Comparison of ENCODE assay signal across 14 cellular contexts in genomic region chr4:8260656-8261111, GRCh38. TPM values are rescaled to one million over a fixed set of nuclear protein-coding genes. Genes with fewer than 3 reads are reported as not detected.
DNase-seq lines count a peak whose midpoint lies in the region; ATAC-seq and TF ChIP-seq lines count a peak whose summit lies in the region.
"Had no signal": no experiment of that assay in that cellular context is flagged by ENCODE, and none has a peak within 500 bp of the region (broad histone marks: within the 10 kb centered on the region; RNA-seq: fewer than 3 reads in every experiment).

No MANE protein-coding gene starts in this region.

- H3K4me2 ChIP-seq in smooth muscle cell: peak overlapping the region; percentile 30

- no peak overlapping the region for H3K27ac Mint-ChIP-seq in nephron progenitor cell
- H3K27ac Mint-ChIP-seq: dendritic cell treated with granulocyte-macrophage colony-stimulating factor and Interleukin-4, amounts not matched to agents 40 ng/mL and 50 ng/mL, for 4 days; stimulated activated naive B cell treated with anti-CD40 and anti-IgM and Interleukin-4, amounts not matched to agents 10 μg/mL and 1 μg/mL and 100 μg/mL, for 72 hours had no signal

- no peak overlapping the region for H2AFZ ChIP-seq in smooth muscle cell (ENCODE audit: low read depth)

- peak overlapping the region; percentile 67 for H3K27ac ChIP-seq in smooth muscle cell (ENCODE audit: low read depth)
- H3K27ac ChIP-seq: right atrium auricular region had no signal

- peaks cover 74% of the 10 kb centered on the region for H3K4me1 Mint-ChIP-seq in nephron progenitor cell

- H3F3A ChIP-seq in smooth muscle cell (ENCODE audit: low read depth): peaks cover 4% of the 10 kb centered on the region

- no peaks in the 10 kb centered on the region for H3K36me3 ChIP-seq in smooth muscle cell (ENCODE audit: low read depth)
- H3K36me3 ChIP-seq: right atrium auricular region had no signal

- H3K36me3 Mint-ChIP-seq in nephron progenitor cell (ENCODE audit: low read depth): no peaks in the 10 kb centered on the region
- H3K36me3 Mint-ChIP-seq: stimulated activated naive B cell treated with anti-CD40 and anti-IgM and Interleukin-4, amounts not matched to agents 10 μg/mL and 1 μg/mL and 100 μg/mL, for 72 hours had no signal

- 2% methylated on average over 13 of the region's 13 CpGs for WGBS in smooth muscle cell (ENCODE audit: low lambda C conversion rate)

- no peaks in the 10 kb centered on the region for H3K27me3 ChIP-seq in smooth muscle cell (ENCODE audit: low read depth)
- H3K27me3 ChIP-seq: right atrium auricular region had no signal

- no peaks in the 10 kb centered on the region for H3K79me2 ChIP-seq in smooth muscle cell (ENCODE audit: low read depth)

- H3K9ac ChIP-seq in smooth muscle cell (ENCODE audit: low read depth): no peak overlapping the region

- H3K4me3 ChIP-seq in smooth muscle cell: no peak overlapping the region
- H3K4me3 ChIP-seq: right atrium auricular region had no signal

- no peaks in the 10 kb centered on the region for H3K4me1 ChIP-seq in smooth muscle cell (ENCODE audit: low read depth)

- no peak for ATAC-seq in GM21381 (IDR thresholded peaks at IDR 0.05; ENCODE audit: unreplicated experiment)
- ATAC-seq: stimulated activated naive B cell treated with anti-CD40 and anti-IgM and Interleukin-4, amounts not matched to agents 10 μg/mL and 1 μg/mL and 100 μg/mL, for 72 hours had no signal

- no peaks in the 10 kb centered on the region for H3K27me3 Mint-ChIP-seq in nephron progenitor cell (ENCODE audit: low read depth, poor library complexity)
- H3K27me3 Mint-ChIP-seq: dendritic cell treated with granulocyte-macrophage colony-stimulating factor and Interleukin-4, amounts not matched to agents 40 ng/mL and 50 ng/mL, for 4 days had no signal

- TF ChIP-seq CTCF in smooth muscle cell (IDR thresholded peaks at IDR 0.05; ENCODE audit: borderline replicate concordance, insufficient read depth, poor library complexity, severe bottlenecking) (no peak), nephron progenitor cell (IDR thresholded peaks at IDR 0.05) (no peak)

- no peaks in the 10 kb centered on the region for H3K9me3 Mint-ChIP-seq in nephron progenitor cell
- H3K9me3 Mint-ChIP-seq: dendritic cell treated with granulocyte-macrophage colony-stimulating factor and Interleukin-4, amounts not matched to agents 40 ng/mL and 50 ng/mL, for 4 days; stimulated activated naive B cell treated with anti-CD40 and anti-IgM and Interleukin-4, amounts not matched to agents 10 μg/mL and 1 μg/mL and 100 μg/mL, for 72 hours had no signal

- no peaks in the 10 kb centered on the region for H4K20me1 ChIP-seq in smooth muscle cell (ENCODE audit: low read depth)

- DNase-seq in ELR (ENCODE audit: low read depth) (peak; percentile 85), UCSD-AML1 (lab: John Stamatoyannopoulos, UW; ENCODE audit: unreplicated experiment) (peak; percentile 43), foreskin melanocyte (peak; percentile 24), smooth muscle cell (lab: John Stamatoyannopoulos, UW; ENCODE audit: unreplicated experiment) (no peak), nephron progenitor cell (no peak), NCI-H524 treated with DMSO at 0.1 percent for 48 hours (lab: John Stamatoyannopoulos, UW) (no peak), NCI-H1694 treated with DMSO at 0.1 percent for 48 hours (lab: John Stamatoyannopoulos, UW) (no peak)
- DNase-seq: activated T-cell treated with anti-CD3 and anti-CD28 coated beads for 4 hours; NCI-H187; stimulated activated naive B cell treated with anti-CD40 and anti-IgM and Interleukin-4, amounts not matched to agents 10 μg/mL and 1 μg/mL and 100 μg/mL, for 72 hours had no signal

- H3K4me3 Mint-ChIP-seq in nephron progenitor cell: no peak overlapping the region
- H3K4me3 Mint-ChIP-seq: dendritic cell treated with granulocyte-macrophage colony-stimulating factor and Interleukin-4, amounts not matched to agents 40 ng/mL and 50 ng/mL, for 4 days; stimulated activated naive B cell treated with anti-CD40 and anti-IgM and Interleukin-4, amounts not matched to agents 10 μg/mL and 1 μg/mL and 100 μg/mL, for 72 hours had no signal

- H3K9me3 ChIP-seq in smooth muscle cell (replicated peaks; ENCODE audit: low read depth): no peaks in the 10 kb centered on the region
- H3K9me3 ChIP-seq: right atrium auricular region had no signal

RNA-seq across cellular contexts. Expression of gene HTRA3, which starts 8.9 kb away (rescaled TPM):
- total RNA-seq in smooth muscle cell: 77.7 and 94.9 TPM in 2 replicates
- 189 and 227 TPM in 2 replicates for polyA plus RNA-seq in smooth muscle cell
- polyA plus RNA-seq: keratinocyte had no signal

Comparison
In these comparisons a context has a peak if more than half of its experiments do, and no peak if none do; other contexts are left out.
1. DNase-seq: peak in ELR (single experiment), UCSD-AML1 (single experiment) and foreskin melanocyte (single experiment); none in smooth muscle cell (single experiment), nephron progenitor cell (single experiment), NCI-H524 treated with DMSO at 0.1 percent for 48 hours (single experiment) and NCI-H1694 treated with DMSO at 0.1 percent for 48 hours (single experiment).